Comparison of ENCODE assay signal across 29 cellular contexts in genomic region chr5:126949475-126949874, GRCh38.
"Had no signal": no experiment of that assay in that cellular context is flagged by ENCODE, and none has a peak within 500 bp of the region (broad histone marks: within the 10 kb centered on the region; RNA-seq: fewer than 3 reads in every experiment).

No MANE protein-coding gene starts in this region.

- DNase-seq: hypothalamus; immature natural killer cell; kidney; left colon; left lung; midbrain; mucosa of descending colon; naive thymus-derived CD8-positive, alpha-beta T cell; nucleus accumbens; pancreas; posterior cingulate gyrus; right lobe of liver; stimulated activated CD4-positive, alpha-beta T cell treated with anti-CD3 and anti-CD28 coated beads, Interleukin-1b, Interleukin-23, amount 100 ng/mL, for 48 hours; stimulated activated CD4-positive, alpha-beta T cell treated with anti-CD3 and anti-CD28 coated beads, Interleukin-2, amount 100 ng/mL, for 48 hours; stimulated activated CD4-positive, alpha-beta T cell treated with anti-CD3 and anti-CD28 coated beads, Interleukin-4, amount 100 ng/mL, for 4 hours; stimulated activated CD8-positive, alpha-beta memory T cell treated with anti-CD3 and anti-CD28 coated beads, Interleukin-4, amount 100 ng/mL, for 48 hours; stimulated activated naive CD4-positive, alpha-beta T cell treated with Interleukin-2 at 50 U/mL for 16 hours; stimulated activated naive CD8-positive, alpha-beta T cell treated with anti-CD3 and anti-CD28 coated beads, Interleukin-15, amount 100 ng/mL, for 72 hours; substantia nigra; uterus had no signal

- H3K4me1 ChIP-seq: left lung, prostate gland, right lobe of liver, tibial nerve, uterus had no signal

- H3K27ac Mint-ChIP-seq: immature natural killer cell; memory B cell; naive thymus-derived CD8-positive, alpha-beta T cell; nephron; stimulated activated memory B cell treated with anti-CD40 and anti-IgM and Interleukin-4, amounts not matched to agents 10 μg/mL and 1 μg/mL and 100 μg/mL, for 72 hours; stimulated activated naive CD8-positive, alpha-beta T cell treated with anti-CD3 and anti-CD28 coated beads, Interleukin-15, amount 100 ng/mL, for 72 hours; type B pancreatic cell had no signal

- H3K9me3 Mint-ChIP-seq: immature natural killer cell; memory B cell; naive thymus-derived CD8-positive, alpha-beta T cell; nephron; neural crest cell; stimulated activated memory B cell treated with anti-CD40 and anti-IgM and Interleukin-4, amounts not matched to agents 10 μg/mL and 1 μg/mL and 100 μg/mL, for 72 hours; stimulated activated naive CD8-positive, alpha-beta T cell treated with anti-CD3 and anti-CD28 coated beads, Interleukin-15, amount 100 ng/mL, for 72 hours; type B pancreatic cell had no signal

- H3K27me3 Mint-ChIP-seq: memory B cell; naive thymus-derived CD8-positive, alpha-beta T cell; stimulated activated memory B cell treated with anti-CD40 and anti-IgM and Interleukin-4, amounts not matched to agents 10 μg/mL and 1 μg/mL and 100 μg/mL, for 72 hours; stimulated activated naive CD8-positive, alpha-beta T cell treated with anti-CD3 and anti-CD28 coated beads, Interleukin-15, amount 100 ng/mL, for 72 hours; type B pancreatic cell had no signal

- H3K36me3 Mint-ChIP-seq: immature natural killer cell, type B pancreatic cell had no signal

- H3K4me3 ChIP-seq: left lung, lung, mucosa of descending colon, pancreas, prostate gland, right lobe of liver, smooth muscle cell, tibial nerve, uterus had no signal

- H3K36me3 ChIP-seq: left lung, pancreas, prostate gland, right lobe of liver, tibial nerve, uterus had no signal

- H3K9me3 ChIP-seq: left lung, mucosa of descending colon, pancreas, prostate gland, right lobe of liver, tibial nerve, uterus had no signal

- H3K27ac ChIP-seq: left lung, pancreas, prostate gland, right lobe of liver, tibial nerve, uterus had no signal

- H3K4me2 ChIP-seq: smooth muscle cell had no signal

- H3K4me1 Mint-ChIP-seq: immature natural killer cell; nephron; stimulated activated naive CD8-positive, alpha-beta T cell treated with anti-CD3 and anti-CD28 coated beads, Interleukin-15, amount 100 ng/mL, for 72 hours had no signal

- ATAC-seq: left colon; left lung; mucosa of descending colon; naive thymus-derived CD8-positive, alpha-beta T cell; pancreas; right lobe of liver; stimulated activated memory B cell treated with anti-CD40 and anti-IgM and Interleukin-4, amounts not matched to agents 10 μg/mL and 1 μg/mL and 100 μg/mL, for 72 hours; stimulated activated naive CD8-positive, alpha-beta T cell treated with anti-CD3 and anti-CD28 coated beads, Interleukin-15, amount 100 ng/mL, for 72 hours had no signal

- H3K4me3 Mint-ChIP-seq: immature natural killer cell; memory B cell; naive thymus-derived CD8-positive, alpha-beta T cell; nephron; neural crest cell; stimulated activated memory B cell treated with anti-CD40 and anti-IgM and Interleukin-4, amounts not matched to agents 10 μg/mL and 1 μg/mL and 100 μg/mL, for 72 hours; stimulated activated naive CD8-positive, alpha-beta T cell treated with anti-CD3 and anti-CD28 coated beads, Interleukin-15, amount 100 ng/mL, for 72 hours; type B pancreatic cell had no signal

- H3K27me3 ChIP-seq: left lung, pancreas, right lobe of liver, tibial nerve, uterus had no signal
